ENCODE assay signal across 23 cellular contexts in the genomic region with DNA sequence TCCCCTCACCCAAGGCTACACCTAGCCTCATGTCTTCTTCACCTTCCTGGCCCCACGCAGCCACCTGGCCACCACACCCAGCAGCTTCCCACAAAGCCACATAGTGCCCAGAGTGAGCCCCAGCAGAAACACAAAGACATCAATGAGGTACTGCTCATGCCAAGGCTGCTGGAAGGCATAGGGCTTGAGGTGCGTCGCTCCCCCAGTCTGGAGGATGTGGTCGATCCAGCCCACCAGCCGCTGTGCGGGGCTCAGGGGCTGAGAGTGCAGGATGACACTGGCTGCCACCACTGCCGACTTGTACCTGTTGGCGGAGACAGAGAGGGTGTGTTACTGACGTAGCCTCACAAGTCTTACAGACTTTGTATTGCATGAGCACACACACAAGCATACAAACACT. TPM values are rescaled to one million over a fixed set of nuclear protein-coding genes. Genes with fewer than 3 reads are reported as not detected.
DNase-seq lines count a peak whose midpoint lies in the region; ATAC-seq, FAIRE-seq and TF ChIP-seq lines count a peak whose summit lies in the region.
"Had no signal": no experiment of that assay in that cellular context is flagged by ENCODE, and none has a peak within 500 bp of the region (broad histone marks: within the 10 kb centered on the region; RNA-seq: fewer than 3 reads in every experiment).

No MANE protein-coding gene starts in this region.

- H4K5ac ChIP-seq in H1 (ENCODE audit: insufficient read length, low read depth, low read length), result no peak overlapping the region

- H2BK5ac ChIP-seq in H1 (ENCODE audit: low read depth, low read length), result no peak overlapping the region

- H2BK120ac ChIP-seq in H1 (replicated peaks; ENCODE audit: low read depth, low read length), result no peak overlapping the region

- H3K4me3 Mint-ChIP-seq in activated naive CD4-positive, alpha-beta T cell treated with anti-CD3 and anti-CD28 coated beads, Interleukin-2, amount 10 ng/mL, durations not matched to agents 7 days and 5 days, result no peak overlapping the region
- H3K4me3 Mint-ChIP-seq: activated naive CD4-positive, alpha-beta T cell treated with anti-CD3 and anti-CD28 coated beads, Interleukin-2, amount 50 U/mL, for 24 hours had no signal

- POLR2A ChIA-PET in H1 (lab: Charles Lee; ENCODE audit: partially characterized antibody), result no interaction called here

- no peaks in the 10 kb centered on the region; a peak in 1 of 7 replicates for H3K27me3 ChIP-seq in H1 (replicated peaks in 1 of 4; ENCODE audit: control insufficient read depth in 3 of 4, extremely low read depth in 1 of 4, insufficient read depth in 3 of 4, low read length in 3 of 4)
- H3K27me3 ChIP-seq: right lobe of liver had no signal

- TF ChIP-seq CTCF in H1 (IDR thresholded peaks at IDR 0.05; ENCODE audit: control extremely low read depth in 1 of 3, insufficient read depth in 1 of 3, low read depth in 1 of 3, low read length in 3 of 3), result peak; percentile 17 to 62 (median 49); a peak in 3 of 4 replicates

- H3K14ac ChIP-seq in H1 (ENCODE audit: insufficient read length), result no peak overlapping the region

- H3K23ac ChIP-seq in H1 (ENCODE audit: insufficient read length), result no peak overlapping the region

- peaks cover 0 to 3% of the 10 kb centered on the region in 2 experiments; a peak in 1 of 4 replicates for H3K9me3 ChIP-seq in H1 (ENCODE audit: insufficient read depth in 2 of 2, low read depth in 1 of 2, low read length in 1 of 2)
- H3K9me3 ChIP-seq: lower lobe of right lung, right lobe of liver had no signal

- TF ChIP-seq EP300 in H1 (IDR thresholded peaks at IDR 0.05; ENCODE audit: borderline replicate concordance in 1 of 2, low read depth in 2 of 2, low read length in 2 of 2), result no peak

- H3K36me3 Mint-ChIP-seq in activated naive CD4-positive, alpha-beta T cell treated with anti-CD3 and anti-CD28 coated beads, Interleukin-2, amount 10 ng/mL, durations not matched to agents 7 days and 5 days, result no peaks in the 10 kb centered on the region

- no peak overlapping the region for H2BK12ac ChIP-seq in H1 (ENCODE audit: low read depth, low read length)

- H3K9ac ChIP-seq in H1 (replicated peaks in 1 of 4; ENCODE audit: extremely low read depth in 1 of 4, low read depth in 3 of 4, low read length in 3 of 4), result no peak overlapping the region
- H3K9ac ChIP-seq: parathyroid adenoma had no signal

- H3K27ac Mint-ChIP-seq in activated naive CD4-positive, alpha-beta T cell treated with anti-CD3 and anti-CD28 coated beads, Interleukin-2, amount 10 ng/mL, durations not matched to agents 7 days and 5 days, result no peak overlapping the region
- H3K27ac Mint-ChIP-seq: activated naive CD4-positive, alpha-beta T cell treated with anti-CD3 and anti-CD28 coated beads, Interleukin-2, amount 50 U/mL, for 24 hours had no signal

- DNase-seq in activated naive CD4-positive, alpha-beta T cell treated with anti-CD3 and anti-CD28 coated beads, Interleukin-2, amount 10 ng/mL, durations not matched to agents 7 days and 5 days, result peak; percentile 23
- DNase-seq in activated naive CD4-positive, alpha-beta T cell treated with Interleukin-2 at 50 U/mL for 16 hours, result no peak
- DNase-seq in Jurkat, Clone E6-1 (ENCODE audit: low read depth, low spot score), result peak; percentile 88
- DNase-seq in H1 (ENCODE audit: low read depth in 1 of 2, low spot score in 2 of 2), result peak in 1 of 2 experiments; percentile 52
- peak; percentile 16 for DNase-seq in stimulated activated naive CD8-positive, alpha-beta T cell treated with anti-CD3 and anti-CD28 coated beads, Interleukin-15, Interleukin-2, amounts not matched to agents 100 U/mL and 50 U/mL, for 24 hours
- no peak for DNase-seq in medulla oblongata (ENCODE audit: extremely low spot score)
- DNase-seq in NCI-H345 (lab: John Stamatoyannopoulos, UW), result no peak
- DNase-seq: Calu3, EL, heart left ventricle, lower lobe of right lung, NCI-H1092 treated with DMSO at 0.1 percent for 48 hours, NCI-H510A, right lobe of liver, stomach, trophoblast cell had no signal

- peak; percentile 66 for ATAC-seq in stimulated activated naive CD8-positive, alpha-beta T cell treated with anti-CD3 and anti-CD28 coated beads, Interleukin-15, Interleukin-2, amounts not matched to agents 100 U/mL and 50 U/mL, for 24 hours
- ATAC-seq in HG02571 (IDR thresholded peaks at IDR 0.05; ENCODE audit: unreplicated experiment), result no peak
- ATAC-seq: heart left ventricle, lower lobe of right lung, Right ventricle myocardium inferior had no signal

- H4K8ac ChIP-seq in H1 (ENCODE audit: extremely low read depth, insufficient read depth, low read length), result no peak overlapping the region

- no peak overlapping the region for H3K4ac ChIP-seq in H1 (replicated peaks; ENCODE audit: insufficient read length, low read depth, low read length)

- no peak for FAIRE-seq in H1 (lab: Jason Lieb, UNC)
- FAIRE-seq: islet of Langerhans had no signal

- H3K4me3 ChIP-seq in Jurkat, Clone E6-1 (ENCODE audit: low read length), result no peak overlapping the region
- no peak overlapping the region for H3K4me3 ChIP-seq in H1 (ENCODE audit: extremely low read depth in 1 of 4, insufficient read depth in 2 of 4, low read depth in 3 of 4, low read length in 4 of 4)
- H3K4me3 ChIP-seq: heart left ventricle, lower lobe of right lung, right lobe of liver, stomach had no signal

- peaks cover 5% of the 10 kb centered on the region for H3K4me1 Mint-ChIP-seq in activated naive CD4-positive, alpha-beta T cell treated with anti-CD3 and anti-CD28 coated beads, Interleukin-2, amount 10 ng/mL, durations not matched to agents 7 days and 5 days

- no peak overlapping the region for H3K27ac ChIP-seq in H1 (ENCODE audit: low read depth, low read length)
- H3K27ac ChIP-seq: heart left ventricle, lower lobe of right lung, parathyroid adenoma, right lobe of liver, stomach had no signal

- no peak overlapping the region for H3K4me2 ChIP-seq in H1 (ENCODE audit: insufficient read depth in 1 of 2, low read depth in 2 of 2, low read length in 2 of 2)

- TF ChIP-seq POLR2A in H1 (IDR thresholded peaks at IDR 0.05; ENCODE audit: control extremely low read depth in 1 of 2, low read depth in 2 of 2, low read length in 2 of 2), result no peak

- TF ChIP-seq RAD21 in H1 (IDR thresholded peaks at IDR 0.05 in 1 of 2, conservative IDR thresholded peaks at IDR 0.05 in 1 of 2; ENCODE audit: low read depth in 2 of 2, low read length in 2 of 2), result peak; percentile 15 to 35; a peak in 2 of 4 replicates

- H3K9me3 Mint-ChIP-seq in activated naive CD4-positive, alpha-beta T cell treated with anti-CD3 and anti-CD28 coated beads, Interleukin-2, amount 10 ng/mL, durations not matched to agents 7 days and 5 days, result no peaks in the 10 kb centered on the region
- H3K9me3 Mint-ChIP-seq: activated naive CD4-positive, alpha-beta T cell treated with anti-CD3 and anti-CD28 coated beads, Interleukin-2, amount 50 U/mL, for 24 hours had no signal

- no peak overlapping the region for H2BK15ac ChIP-seq in H1 (ENCODE audit: low read length)

- H3K23me2 ChIP-seq in H1 (ENCODE audit: low read depth, low read length), result no peaks in the 10 kb centered on the region

- no peaks in the 10 kb centered on the region for H4K20me1 ChIP-seq in H1 (replicated peaks in 1 of 2; ENCODE audit: control insufficient read depth in 1 of 2, insufficient read depth in 2 of 2, low read length in 2 of 2)

- H2AFZ ChIP-seq in H1 (ENCODE audit: low read length), result no peak overlapping the region
- H2AFZ ChIP-seq: parathyroid adenoma had no signal

- no peak overlapping the region for H3K18ac ChIP-seq in H1 (ENCODE audit: extremely low read depth, low read length)

- WGBS in H1 (ENCODE audit: extremely low coverage in 1 of 2, insufficient coverage in 1 of 2, insufficient read length in 1 of 2, insufficient replicate concordance in 2 of 2, low coverage in 1 of 2, low lambda C conversion rate in 2 of 2, missing lambda C conversion rate in 1 of 2), 2 experiments, result 82% methylated on average over 9 of the region's 9 CpGs; no CpG with 5 or more reads in 1 of the 2 experiments

- no peaks in the 10 kb centered on the region for H3K79me1 ChIP-seq in H1 (ENCODE audit: low read depth, low read length)

- no peaks in the 10 kb centered on the region for H3K79me2 ChIP-seq in H1 (ENCODE audit: control insufficient read depth in 1 of 2, insufficient read depth in 2 of 2, low read length in 2 of 2)
- H3K79me2 ChIP-seq: parathyroid adenoma had no signal

- CTCF ChIA-PET in activated naive CD4-positive, alpha-beta T cell treated with anti-CD3 and anti-CD28 coated beads, Interleukin-2, amount 10 ng/mL, durations not matched to agents 7 days and 5 days (lab: Charles Lee), result no interaction called here
- CTCF ChIA-PET in H1 (lab: Charles Lee; ENCODE audit: partially characterized antibody), result interaction anchor here (0.7 to 0.9 kb wide), 3 partner anchors 9 to 28 kb away, joined by 3 read pairs; no protein-coding TSS in a partner anchor

- H3K56ac ChIP-seq in H1 (replicated peaks; ENCODE audit: insufficient read length, low read depth, low read length), result no peak overlapping the region

- H3K4me1 ChIP-seq in H1 (replicated peaks in 1 of 4; ENCODE audit: control insufficient read depth in 3 of 4, insufficient read depth in 4 of 4, low read length in 3 of 4), result no peaks in the 10 kb centered on the region
- H3K4me1 ChIP-seq: heart left ventricle, lower lobe of right lung, parathyroid adenoma, right lobe of liver, stomach had no signal

- no peak overlapping the region for H4K91ac ChIP-seq in H1 (replicated peaks; ENCODE audit: insufficient read length, low read length)

- H3K27me3 Mint-ChIP-seq in activated naive CD4-positive, alpha-beta T cell treated with anti-CD3 and anti-CD28 coated beads, Interleukin-2, amount 10 ng/mL, durations not matched to agents 7 days and 5 days, result peaks cover 29% of the 10 kb centered on the region

- no peaks in the 10 kb centered on the region for H3K36me3 ChIP-seq in H1 (ENCODE audit: control insufficient read depth in 2 of 4, insufficient read depth in 4 of 4, low read length in 3 of 4)
- H3K36me3 ChIP-seq: heart left ventricle, lower lobe of right lung, right lobe of liver, stomach had no signal

- H2AK5ac ChIP-seq in H1 (ENCODE audit: low read depth, low read length), result no peak overlapping the region

- no peak overlapping the region for H2BK20ac ChIP-seq in H1 (ENCODE audit: low read length)

RNA-seq across cellular contexts. Expression of gene CAPSL, which starts 15.8 kb away (rescaled TPM):
- polyA plus RNA-seq in Jurkat, Clone E6-1 (2012; ENCODE audit: insufficient read depth, insufficient read length), result not detected
- total RNA-seq in H1 (2021; fragmentation: NEBNext Ultra II Directional; extraction: Animal tissue kit (Norgen Biotek cat#: 25700)), result not detected in 2 replicates
- not detected in 2 replicates for polyA plus RNA-seq in H1 (2011; rRNA removed)
- polyA plus RNA-seq in H1 (2011; cell fraction: cytosol; rRNA removed), result not detected
- 0.11 TPM for polyA plus RNA-seq in H1 (2011; cell fraction: nucleus; rRNA removed)
- not detected in 4 replicates for polyA plus RNA-seq in H1 (2012, experiment 1 of 2)
- polyA plus RNA-seq in H1 (2012, experiment 2 of 2), result not detected
- polyA plus RNA-seq in H1 (2013, experiment 1 of 2), result not detected
- not detected for polyA plus RNA-seq in H1 (2013, experiment 2 of 2)
- not detected in 2 replicates for polyA minus RNA-seq in H1 (2011; rRNA and poly(A)+ RNA removed)
- polyA minus RNA-seq in H1 (2011; cell fraction: cytosol; rRNA and poly(A)+ RNA removed), result not detected
- not detected for polyA minus RNA-seq in H1 (2011; cell fraction: nucleus; rRNA and poly(A)+ RNA removed)
- total RNA-seq: Calu3, heart left ventricle, right lobe of liver, Right ventricle myocardium inferior, stomach had no signal
- polyA plus RNA-seq: heart left ventricle, stomach had no signal

RNA-seq across cellular contexts. Expression of gene UGT3A1, which starts 37.0 kb away (rescaled TPM):
- polyA plus RNA-seq in Jurkat, Clone E6-1 (2012; ENCODE audit: insufficient read depth, insufficient read length), result not detected
- 1.5 and 2.4 TPM in 2 replicates for total RNA-seq in H1 (2021; fragmentation: NEBNext Ultra II Directional; extraction: Animal tissue kit (Norgen Biotek cat#: 25700))
- 2.5 and 3.4 TPM in 2 replicates for polyA plus RNA-seq in H1 (2011; rRNA removed)
- polyA plus RNA-seq in H1 (2011; cell fraction: cytosol; rRNA removed), result 3.0 TPM
- polyA plus RNA-seq in H1 (2011; cell fraction: nucleus; rRNA removed), result 2.0 TPM
- 2.0 to 4.1 TPM (median 3.5 TPM) in 4 replicates for polyA plus RNA-seq in H1 (2012, experiment 1 of 2)
- 1.3 TPM for polyA plus RNA-seq in H1 (2012, experiment 2 of 2)
- polyA plus RNA-seq in H1 (2013, experiment 1 of 2), result 1.8 TPM
- polyA plus RNA-seq in H1 (2013, experiment 2 of 2), result 1.7 TPM
- 3.8 and 6.9 TPM in 2 replicates for polyA minus RNA-seq in H1 (2011; rRNA and poly(A)+ RNA removed)
- 1.2 TPM for polyA minus RNA-seq in H1 (2011; cell fraction: cytosol; rRNA and poly(A)+ RNA removed)
- 2.1 TPM for polyA minus RNA-seq in H1 (2011; cell fraction: nucleus; rRNA and poly(A)+ RNA removed)
- total RNA-seq: activated CD8-positive, alpha-beta memory T cell treated with anti-CD3 and anti-CD28 coated beads for 36 hours; Calu3; heart left ventricle; LHCN-M2; lower lobe of right lung; Right ventricle myocardium inferior had no signal
- polyA plus RNA-seq: heart left ventricle, stomach had no signal

Comparison
In these comparisons a context has a peak if more than half of its experiments do, and no peak if none do; other contexts are left out.
1. DNase-seq: peak in activated naive CD4-positive, alpha-beta T cell treated with anti-CD3 and anti-CD28 coated beads, Interleukin-2, amount 10 ng/mL, durations not matched to agents 7 days and 5 days (single experiment), Jurkat, Clone E6-1 (single experiment) and stimulated activated naive CD8-positive, alpha-beta T cell treated with anti-CD3 and anti-CD28 coated beads, Interleukin-15, Interleukin-2, amounts not matched to agents 100 U/mL and 50 U/mL, for 24 hours (single experiment); none in activated naive CD4-positive, alpha-beta T cell treated with Interleukin-2 at 50 U/mL for 16 hours (single experiment), medulla oblongata (single experiment) and NCI-H345 (single experiment).